ENCODE assay signal across 16 cellular contexts in genomic region chr20:53336892-53337291, GRCh38.
"Had no signal": no experiment of that assay in that cellular context is flagged by ENCODE, and none has a peak within 500 bp of the region (broad histone marks: within the 10 kb centered on the region; RNA-seq: fewer than 3 reads in every experiment).

No MANE protein-coding gene starts in this region.

- H3K9me3 Mint-ChIP-seq: activated naive CD8-positive, alpha-beta T cell treated with anti-CD3 and anti-CD28 coated beads, Interleukin-2, amount 10 ng/mL, durations not matched to agents 7 days and 5 days; activated T-helper 1 cell treated with anti-CD3 and anti-CD28 coated beads, Interleukin-12 subunit alpha, Interleukin-12 subunit beta, Interleukin-2, Interleukin-4 antibody, amounts not matched to agents 30 ng/mL and 10 ng/mL and 1 ng/mL, durations not matched to agents 14 hours and 24 hours and 36 hours; natural killer cell; stimulated activated memory B cell treated with anti-CD40 and anti-IgM and Interleukin-4, amounts not matched to agents 10 μg/mL and 1 μg/mL and 100 μg/mL, for 72 hours had no signal

- H3K4me3 ChIP-seq: colonic mucosa, esophagus muscularis mucosa, left ventricle myocardium inferior, thyroid gland, vagina had no signal

- H3K4me1 ChIP-seq: colonic mucosa, thyroid gland, vagina had no signal

- FAIRE-seq: keratinocyte had no signal

- H3K36me3 ChIP-seq: colonic mucosa, esophagus muscularis mucosa, left ventricle myocardium inferior, thyroid gland, vagina had no signal

- ATAC-seq: natural killer cell; stimulated activated memory B cell treated with anti-CD40 and anti-IgM and Interleukin-4, amounts not matched to agents 10 μg/mL and 1 μg/mL and 100 μg/mL, for 72 hours had no signal

- H3K27me3 Mint-ChIP-seq: activated CD4-positive, alpha-beta T cell treated with anti-CD3 and anti-CD28 coated beads, Interleukin-2, amount 10 ng/mL, durations not matched to agents 24 days and 14 days; activated naive CD8-positive, alpha-beta T cell treated with anti-CD3 and anti-CD28 coated beads, Interleukin-2, amount 10 ng/mL, durations not matched to agents 7 days and 5 days; brain had no signal

- H3K27ac Mint-ChIP-seq: activated CD4-positive, alpha-beta T cell treated with anti-CD3 and anti-CD28 coated beads, Interleukin-2, amount 10 ng/mL, durations not matched to agents 24 days and 14 days; activated naive CD8-positive, alpha-beta T cell treated with anti-CD3 and anti-CD28 coated beads, Interleukin-2, amount 10 ng/mL, durations not matched to agents 7 days and 5 days; activated T-helper 1 cell treated with anti-CD3 and anti-CD28 coated beads, Interleukin-12 subunit alpha, Interleukin-12 subunit beta, Interleukin-2, Interleukin-4 antibody, amounts not matched to agents 30 ng/mL and 10 ng/mL and 1 ng/mL, durations not matched to agents 14 hours and 24 hours and 36 hours; brain; natural killer cell; stimulated activated memory B cell treated with anti-CD40 and anti-IgM and Interleukin-4, amounts not matched to agents 10 μg/mL and 1 μg/mL and 100 μg/mL, for 72 hours had no signal

- H3K27ac ChIP-seq: colonic mucosa, esophagus muscularis mucosa, left ventricle myocardium inferior, thyroid gland, vagina had no signal

- DNase-seq: activated CD4-positive, alpha-beta T cell treated with anti-CD3 and anti-CD28 coated beads, Interleukin-2, amount 10 ng/mL, durations not matched to agents 24 days and 14 days; activated CD4-positive, CD25-positive, alpha-beta regulatory T cell; activated CD8-positive, alpha-beta memory T cell treated with anti-CD3 and anti-CD28 coated beads for 24 hours; activated naive CD8-positive, alpha-beta T cell treated with anti-CD3 and anti-CD28 coated beads, Interleukin-2, amount 10 ng/mL, durations not matched to agents 7 days and 5 days; central memory CD4-positive, alpha-beta T cell; colonic mucosa; left ventricle myocardium inferior; natural killer cell; stimulated activated CD4-positive, alpha-beta T cell treated with anti-CD3 and anti-CD28 coated beads, Interleukin-2, amount 100 ng/mL, for 48 hours; thyroid gland had no signal

- H3K36me3 Mint-ChIP-seq: activated naive CD8-positive, alpha-beta T cell treated with anti-CD3 and anti-CD28 coated beads, Interleukin-2, amount 10 ng/mL, durations not matched to agents 7 days and 5 days; brain; natural killer cell; stimulated activated memory B cell treated with anti-CD40 and anti-IgM and Interleukin-4, amounts not matched to agents 10 μg/mL and 1 μg/mL and 100 μg/mL, for 72 hours had no signal

- H3K9me3 ChIP-seq: colonic mucosa, esophagus muscularis mucosa, left ventricle myocardium inferior, thyroid gland, vagina had no signal

- H3K4me3 Mint-ChIP-seq: activated CD4-positive, alpha-beta T cell treated with anti-CD3 and anti-CD28 coated beads, Interleukin-2, amount 10 ng/mL, durations not matched to agents 24 days and 14 days; activated naive CD8-positive, alpha-beta T cell treated with anti-CD3 and anti-CD28 coated beads, Interleukin-2, amount 10 ng/mL, durations not matched to agents 7 days and 5 days; activated T-helper 1 cell treated with anti-CD3 and anti-CD28 coated beads, Interleukin-12 subunit alpha, Interleukin-12 subunit beta, Interleukin-2, Interleukin-4 antibody, amounts not matched to agents 30 ng/mL and 10 ng/mL and 1 ng/mL, durations not matched to agents 14 hours and 24 hours and 36 hours; brain; natural killer cell; stimulated activated memory B cell treated with anti-CD40 and anti-IgM and Interleukin-4, amounts not matched to agents 10 μg/mL and 1 μg/mL and 100 μg/mL, for 72 hours had no signal

- H3K4me1 Mint-ChIP-seq: natural killer cell; stimulated activated memory B cell treated with anti-CD40 and anti-IgM and Interleukin-4, amounts not matched to agents 10 μg/mL and 1 μg/mL and 100 μg/mL, for 72 hours had no signal

- H3K27me3 ChIP-seq: colonic mucosa, thyroid gland, vagina had no signal
